8 cellular contexts compared by ENCODE assay signal in genomic region chr17:4492762-4493561, GRCh38. TPM values are rescaled to one million over a fixed set of nuclear protein-coding genes. Genes with fewer than 3 reads are reported as not detected.
DNase-seq lines count a peak whose midpoint lies in the region; ATAC-seq and TF ChIP-seq lines count a peak whose summit lies in the region.

No MANE protein-coding gene starts in this region.

- WGBS in psoas muscle, 3 donors: 49 to 56% (median 52%) methylated on average over 20 of the region's 20 CpGs

- H3K9me3 Mint-ChIP-seq in activated B cell treated with CpG ODN at 0.5 μM for 24 hours: no peaks in the 10 kb centered on the region

- ATAC-seq in activated B cell treated with CpG ODN at 0.5 μM for 24 hours (ENCODE audit: low read depth): peak; percentile 9
- no peak for ATAC-seq in psoas muscle
- no peak for ATAC-seq in GM19395 (IDR thresholded peaks at IDR 0.05; ENCODE audit: unreplicated experiment)
- no peak for ATAC-seq in HG03135 (IDR thresholded peaks at IDR 0.05; ENCODE audit: unreplicated experiment)

- H3K27ac ChIP-seq in psoas muscle: no peak overlapping the region

- no peak overlapping the region for H3K4me3 Mint-ChIP-seq in activated B cell treated with CpG ODN at 0.5 μM for 24 hours

- no peaks in the 10 kb centered on the region for H3K36me3 Mint-ChIP-seq in activated B cell treated with CpG ODN at 0.5 μM for 24 hours (ENCODE audit: low read depth)

- TF ChIP-seq CTCF in HFF-Myc (IDR thresholded peaks at IDR 0.05; ENCODE audit: low read depth, low read length, missing control alignments) (no peak), activated B cell treated with CpG ODN at 0.5 μM for 24 hours (IDR thresholded peaks at IDR 0.05) (no peak), psoas muscle (IDR thresholded peaks at IDR 0.05) (no peak)

- POLR2A ChIA-PET in activated B cell treated with CpG ODN at 0.5 μM for 24 hours (lab: Charles Lee): interaction anchor here (0.5 kb wide), 1 partner anchor 32 kb away, joined by 6 read pairs; no protein-coding TSS in a partner anchor

- H3K36me3 ChIP-seq in psoas muscle (ENCODE audit: insufficient read depth in 1 of 2, low read depth in 1 of 2): no peaks in the 10 kb centered on the region

- CTCF ChIA-PET in activated B cell treated with CpG ODN at 0.5 μM for 24 hours (lab: Charles Lee): no interaction called here

- H3K4me1 Mint-ChIP-seq in activated B cell treated with CpG ODN at 0.5 μM for 24 hours: peaks cover 30% of the 10 kb centered on the region

- H3K4me3 ChIP-seq in HFF-Myc (replicated peaks; ENCODE audit: low read depth, low read length) (no peak overlapping the region), psoas muscle (no peak overlapping the region)

- intact Hi-C loops in activated B cell treated with CpG ODN at 0.5 μM for 24 hours (cut with micrococcal nuclease): no loop called here
- intact Hi-C loops in psoas muscle (cut with DNase I): no loop called here

- DNase-seq in ACHN: peak; percentile 82
- DNase-seq in HFF-Myc (ENCODE audit: extremely low read depth, low read depth): peak; percentile 26
- DNase-seq in activated B cell treated with CpG ODN at 0.5 μM for 24 hours: no peak
- DNase-seq in islet precursor cell: peak; percentile 99
- no peak for DNase-seq in psoas muscle
- no peak for DNase-seq in NCI-H1436 (lab: John Stamatoyannopoulos, UW)

- in situ Hi-C loops in ACHN (cut with HindIII; ENCODE audit: low pct_ligation_motif_present, low pct_unique_long_range_greater_than_20kb, low sequenced_read_pairs): no loop called here

- no peaks in the 10 kb centered on the region for H3K9me3 ChIP-seq in psoas muscle

- H3K4me1 ChIP-seq in psoas muscle: no peaks in the 10 kb centered on the region

- no peaks in the 10 kb centered on the region for H3K27me3 ChIP-seq in psoas muscle (ENCODE audit: insufficient read depth in 3 of 3, low read length in 2 of 3)

- H3K27ac Mint-ChIP-seq in activated B cell treated with CpG ODN at 0.5 μM for 24 hours: no peak overlapping the region

- peaks cover 4% of the 10 kb centered on the region for H3K27me3 Mint-ChIP-seq in activated B cell treated with CpG ODN at 0.5 μM for 24 hours

RNA-seq across cellular contexts. Expression of gene SPNS2, which starts 5.7 kb away (rescaled TPM):
- 0.38 TPM in 1 of 2 replicates, not detected in the other for total RNA-seq in activated B cell treated with CpG ODN at 0.5 μM for 24 hours
- 1 to 10 TPM; 3.5 to 7.1 (median 6.3) TPM for total RNA-seq in psoas muscle
- 10 to 100 TPM in 1 of 3 donors, 1 to 10 TPM in 2; 6.0 to 10.6 (median 7.4) TPM for polyA plus RNA-seq in psoas muscle

RNA-seq across cellular contexts. Expression of gene SPNS3, which starts 59.2 kb away (rescaled TPM):
- 1.1 and 2.5 TPM in 2 replicates for total RNA-seq in activated B cell treated with CpG ODN at 0.5 μM for 24 hours
- not detected for total RNA-seq in psoas muscle
- polyA plus RNA-seq in psoas muscle: under 1 TPM in 1 of 3 donors, not detected in 2; 0.09 TPM

Comparison
In these comparisons a context has a peak if more than half of its experiments do, and no peak if none do; other contexts are left out.
1. DNase-seq: peak in ACHN (single experiment), HFF-Myc (single experiment) and islet precursor cell (single experiment); none in activated B cell treated with CpG ODN at 0.5 μM for 24 hours (single experiment), psoas muscle (0 of 2) and NCI-H1436 (single experiment).